1 cellular context compared by ENCODE assay signal in genomic region chr9:134686896-134687295, GRCh38.
TF ChIP-seq lines count a peak whose summit lies in the region.

No MANE protein-coding gene starts in this region.

TF ChIP-seq in HepG2, 621 proteins besides CTCF, POLR2A, EP300 and RAD21 (continued from another document):
- TF ChIP-seq, protein P1, sequence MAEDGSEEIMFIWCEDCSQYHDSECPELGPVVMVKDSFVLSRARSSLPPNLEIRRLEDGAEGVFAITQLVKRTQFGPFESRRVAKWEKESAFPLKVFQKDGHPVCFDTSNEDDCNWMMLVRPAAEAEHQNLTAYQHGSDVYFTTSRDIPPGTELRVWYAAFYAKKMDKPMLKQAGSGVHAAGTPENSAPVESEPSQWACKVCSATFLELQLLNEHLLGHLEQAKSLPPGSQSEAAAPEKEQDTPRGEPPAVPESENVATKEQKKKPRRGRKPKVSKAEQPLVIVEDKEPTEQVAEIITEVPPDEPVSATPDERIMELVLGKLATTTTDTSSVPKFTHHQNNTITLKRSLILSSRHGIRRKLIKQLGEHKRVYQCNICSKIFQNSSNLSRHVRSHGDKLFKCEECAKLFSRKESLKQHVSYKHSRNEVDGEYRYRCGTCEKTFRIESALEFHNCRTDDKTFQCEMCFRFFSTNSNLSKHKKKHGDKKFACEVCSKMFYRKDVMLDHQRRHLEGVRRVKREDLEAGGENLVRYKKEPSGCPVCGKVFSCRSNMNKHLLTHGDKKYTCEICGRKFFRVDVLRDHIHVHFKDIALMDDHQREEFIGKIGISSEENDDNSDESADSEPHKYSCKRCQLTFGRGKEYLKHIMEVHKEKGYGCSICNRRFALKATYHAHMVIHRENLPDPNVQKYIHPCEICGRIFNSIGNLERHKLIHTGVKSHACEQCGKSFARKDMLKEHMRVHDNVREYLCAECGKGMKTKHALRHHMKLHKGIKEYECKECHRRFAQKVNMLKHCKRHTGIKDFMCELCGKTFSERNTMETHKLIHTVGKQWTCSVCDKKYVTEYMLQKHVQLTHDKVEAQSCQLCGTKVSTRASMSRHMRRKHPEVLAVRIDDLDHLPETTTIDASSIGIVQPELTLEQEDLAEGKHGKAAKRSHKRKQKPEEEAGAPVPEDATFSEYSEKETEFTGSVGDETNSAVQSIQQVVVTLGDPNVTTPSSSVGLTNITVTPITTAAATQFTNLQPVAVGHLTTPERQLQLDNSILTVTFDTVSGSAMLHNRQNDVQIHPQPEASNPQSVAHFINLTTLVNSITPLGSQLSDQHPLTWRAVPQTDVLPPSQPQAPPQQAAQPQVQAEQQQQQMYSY (CRISPR knock-in tag; IDR thresholded peaks at IDR 0.05), result no peak
- TF ChIP-seq CREM (IDR thresholded peaks at IDR 0.05) (no peak), CREM (CRISPR knock-in tag; IDR thresholded peaks at IDR 0.05) (no peak), ZNF282 (IDR thresholded peaks at IDR 0.05; ENCODE audit: partially characterized antibody) (no peak), KIAA2018 (CRISPR knock-in tag; IDR thresholded peaks at IDR 0.05; ENCODE audit: borderline replicate concordance) (no peak)
